ENCODE assay signal across 8 cellular contexts in the genomic region with DNA sequence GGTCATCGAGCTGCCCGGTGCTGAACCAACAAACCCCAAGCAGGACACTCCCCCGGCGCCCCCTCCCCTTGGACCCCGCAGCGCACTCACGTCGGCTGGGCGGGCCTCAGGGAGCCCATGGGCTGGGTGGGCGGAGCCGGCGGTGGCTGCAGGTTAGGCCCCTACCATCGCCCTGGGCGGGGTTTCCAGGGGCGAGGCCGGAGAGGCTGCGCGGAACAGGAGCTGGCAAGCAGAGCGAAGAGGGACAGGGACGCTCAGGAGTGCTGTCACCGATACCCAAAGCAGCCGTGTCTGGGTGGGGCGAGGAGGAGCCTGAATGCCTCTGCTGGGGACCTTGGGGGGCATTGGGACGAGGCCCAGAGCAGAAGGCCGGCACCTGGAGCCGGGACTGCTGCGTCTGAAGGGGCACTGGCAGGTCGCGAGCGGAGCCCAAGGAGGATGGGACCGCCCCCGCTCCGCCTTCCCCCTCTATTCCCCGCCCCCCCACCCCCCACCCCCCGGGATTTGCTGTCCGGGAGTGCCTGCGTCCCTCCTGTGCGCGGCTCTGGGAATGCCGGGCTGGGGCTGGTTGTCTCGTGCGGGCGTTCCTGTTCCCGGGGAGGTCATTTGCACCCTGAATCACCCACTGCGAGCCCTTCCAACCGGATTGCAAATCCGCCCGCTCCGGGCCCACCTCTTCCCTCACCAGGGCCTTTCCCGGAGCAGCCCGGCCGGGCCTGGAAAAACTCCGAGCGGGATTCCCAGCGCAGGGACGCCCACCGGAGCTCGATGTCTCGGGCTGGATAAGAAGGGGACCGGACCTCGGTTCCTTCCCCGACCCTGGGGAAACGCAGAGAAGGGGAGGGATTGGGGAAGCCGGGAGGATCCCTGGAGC. TPM values are rescaled to one million over a fixed set of nuclear protein-coding genes. Genes with fewer than 3 reads are reported as not detected.
DNase-seq lines count a peak whose midpoint lies in the region; ATAC-seq and TF ChIP-seq lines count a peak whose summit lies in the region.

No MANE protein-coding gene starts in this region.

- no peaks in the 10 kb centered on the region for H3K9me3 Mint-ChIP-seq in activated CD4-positive, alpha-beta T cell treated with anti-CD3 and anti-CD28 coated beads for 36 hours (ENCODE audit: low read depth)

- no peak overlapping the region for H3K27ac Mint-ChIP-seq in activated CD4-positive, alpha-beta T cell treated with anti-CD3 and anti-CD28 coated beads for 36 hours

- H3K4me1 ChIP-seq in right lobe of liver = peaks cover 0 to 25% (median 5%) of the 10 kb centered on the region in 4 donors

- POLR2A ChIA-PET in activated CD4-positive, alpha-beta T cell treated with anti-CD3 and anti-CD28 coated beads for 36 hours (lab: Charles Lee) = no interaction called here

- peak overlapping the region; percentile 74 for H3K4me3 ChIP-seq in coronary artery
- peak overlapping the region; percentile 41 to 51 (median 46) for H3K4me3 ChIP-seq in right lobe of liver

- H3K27me3 Mint-ChIP-seq in activated CD4-positive, alpha-beta T cell treated with anti-CD3 and anti-CD28 coated beads for 36 hours = peaks cover 6% of the 10 kb centered on the region

- in situ Hi-C loops in GM13976 (cut with MboI; ENCODE audit: low sequenced_read_pairs, unreplicated experiment) = no loop called here

- CTCF ChIA-PET in activated CD4-positive, alpha-beta T cell treated with anti-CD3 and anti-CD28 coated beads for 36 hours (lab: Charles Lee) = no interaction called here

- H3K27me3 ChIP-seq in right lobe of liver = peaks cover 0 to 19% of the 10 kb centered on the region in 2 donors

- WGBS in right lobe of liver (ENCODE audit: insufficient coverage, low coverage, low lambda C conversion rate, missing lambda C conversion rate) = 2% methylated on average over 25 of the region's 64 CpGs

- peak; percentile 50 for ATAC-seq in HG02943 (IDR thresholded peaks at IDR 0.05; ENCODE audit: low read depth, unreplicated experiment)
- peak; percentile 76 for ATAC-seq in activated CD4-positive, alpha-beta T cell treated with anti-CD3 and anti-CD28 coated beads for 36 hours
- peak; percentile 55 to 62 (median 60) for ATAC-seq in right lobe of liver
- no peak for ATAC-seq in HG02981 (IDR thresholded peaks at IDR 0.05; ENCODE audit: unreplicated experiment)

- no peaks in the 10 kb centered on the region for H3K36me3 Mint-ChIP-seq in activated CD4-positive, alpha-beta T cell treated with anti-CD3 and anti-CD28 coated beads for 36 hours (ENCODE audit: low read depth)

- H3K9me3 ChIP-seq in right lobe of liver = no peaks in the 10 kb centered on the region

- peak overlapping the region; percentile 68 for H3K4me3 Mint-ChIP-seq in activated CD4-positive, alpha-beta T cell treated with anti-CD3 and anti-CD28 coated beads for 36 hours

- H3K4me1 Mint-ChIP-seq in activated CD4-positive, alpha-beta T cell treated with anti-CD3 and anti-CD28 coated beads for 36 hours = peaks cover 21% of the 10 kb centered on the region

- peaks cover 0 to under 1% (median 0%) of the 10 kb centered on the region in 4 donors for H3K36me3 ChIP-seq in right lobe of liver

- peak; percentile 21 for TF ChIP-seq POLR2A in right lobe of liver (IDR thresholded peaks at IDR 0.05)

- H3K27ac ChIP-seq in coronary artery (peak overlapping the region in 1 of 2 donors; percentile 68), right lobe of liver (peak overlapping the region in 2 of 3 donors; percentile 9 to 60)

- TF ChIP-seq CTCF in GM13976 (IDR thresholded peaks at IDR 0.05; ENCODE audit: borderline replicate concordance, control extremely low read depth, extremely low read depth, insufficient read depth, missing control alignments) = no peak
- no peak for TF ChIP-seq CTCF in coronary artery (IDR thresholded peaks at IDR 0.05)
- TF ChIP-seq CTCF in right lobe of liver (IDR thresholded peaks at IDR 0.05) = no peak

- intact Hi-C loops in activated CD4-positive, alpha-beta T cell treated with anti-CD3 and anti-CD28 coated beads for 36 hours (cut with DNase I, micrococcal nuclease) = loop anchor here in 1 of 2 experiments (2.0 kb wide), 1 partner anchor 153 kb away; no protein-coding TSS in a partner anchor
- intact Hi-C loops in right lobe of liver (cut with DNase I) = no loop called here

- DNase-seq in GM13976 (ENCODE audit: low spot score) (peak; percentile 94), NCI-H345 treated with DMSO at 0.1 percent for 48 hours (lab: John Stamatoyannopoulos, UW; ENCODE audit: unreplicated experiment) (peak; percentile 74), coronary artery (ENCODE audit: low spot score) (peak; percentile 76), right lobe of liver (peak; percentile 75 to 86 (median 81))
- DNase-seq in activated CD4-positive, alpha-beta T cell treated with anti-CD3 and anti-CD28 coated beads for 36 hours = peak; percentile 86
- DNase-seq in stimulated activated CD8-positive, alpha-beta memory T cell treated with anti-CD3 and anti-CD28 coated beads, Interleukin-12 subunit alpha, Interleukin-12 subunit beta, amount 100 ng/mL, for 1 hour (ENCODE audit: low read depth) = peak; percentile 45

RNA-seq across cellular contexts. Expression of a gene that starts 0.9 kb away (rescaled TPM):
- total RNA-seq in activated CD4-positive, alpha-beta T cell treated with anti-CD3 and anti-CD28 coated beads for 36 hours = 10 to 100 TPM; 43.2 to 43.5 TPM
- total RNA-seq in right lobe of liver = 1 to 10 TPM; 4.9 to 9.3 (median 6.8) TPM

RNA-seq across cellular contexts. Expression of a gene that starts 58.8 kb away (rescaled TPM):
- 10 to 100 TPM; 20.4 to 21.2 TPM for total RNA-seq in activated CD4-positive, alpha-beta T cell treated with anti-CD3 and anti-CD28 coated beads for 36 hours
- 10 to 100 TPM; 11.9 to 27.5 (median 23.1) TPM for total RNA-seq in right lobe of liver

Comparison
In these comparisons a context has a peak if more than half of its experiments do, and no peak if none do; other contexts are left out.
1. RNA of a gene that starts 0.9 kb away (total RNA-seq): 43.2 to 43.5 TPM in activated CD4-positive, alpha-beta T cell treated with anti-CD3 and anti-CD28 coated beads for 36 hours; 4.9 to 9.3 TPM in right lobe of liver; every median in the first group is over 4 times any median in the second.
2. Peak in every context shown above with its lines, with median percentiles within 50 percentile points of each other: DNase-seq.